24 cellular contexts compared by ENCODE assay signal in genomic region chr1:8360493-8361197, GRCh38.
"Had no signal": no experiment of that assay in that cellular context is flagged by ENCODE, and none has a peak within 500 bp of the region (broad histone marks: within the 10 kb centered on the region; RNA-seq: fewer than 3 reads in every experiment).

No MANE protein-coding gene starts in this region.

- H3K9me3 ChIP-seq: esophagus squamous epithelium, testis, upper lobe of left lung had no signal

- H3K4me3 ChIP-seq: esophagus squamous epithelium, hepatocyte, SK-N-MC, testis, upper lobe of left lung had no signal

- H3K27ac Mint-ChIP-seq: activated CD4-positive, alpha-beta T cell treated with anti-CD3 and anti-CD28 coated beads, Interleukin-2, amount 10 ng/mL, durations not matched to agents 24 days and 14 days; activated CD8-positive, alpha-beta T cell treated with anti-CD3 and anti-CD28 coated beads for 36 hours; activated naive CD4-positive, alpha-beta T cell treated with anti-CD3 and anti-CD28 coated beads, Interleukin-2, amount 10 ng/mL, durations not matched to agents 7 days and 5 days; activated naive CD8-positive, alpha-beta T cell treated with anti-CD3 and anti-CD28 coated beads, Interleukin-2, amount 50 U/mL, for 24 hours; activated T-helper 2 cell treated with anti-CD3 and anti-CD28 coated beads, Interferon-gamma antibody, Interleukin-2, Interleukin-4, amounts not matched to agents 10 μg/mL and 5 μg/mL and 100 μg/mL, durations not matched to agents 14 hours and 24 hours and 36 hours; stimulated activated naive CD8-positive, alpha-beta T cell treated with anti-CD3 and anti-CD28 coated beads, Interleukin-15, Interleukin-2, amounts not matched to agents 100 ng/mL and 50 ng/mL, for 24 hours had no signal

- H3K9me3 Mint-ChIP-seq: activated CD4-positive, alpha-beta T cell treated with anti-CD3 and anti-CD28 coated beads, Interleukin-2, amount 10 ng/mL, durations not matched to agents 24 days and 14 days; activated CD8-positive, alpha-beta T cell treated with anti-CD3 and anti-CD28 coated beads for 36 hours; activated naive CD4-positive, alpha-beta T cell treated with anti-CD3 and anti-CD28 coated beads, Interleukin-2, amount 10 ng/mL, durations not matched to agents 7 days and 5 days; activated naive CD8-positive, alpha-beta T cell treated with anti-CD3 and anti-CD28 coated beads, Interleukin-2, amount 50 U/mL, for 24 hours; activated T-helper 2 cell treated with anti-CD3 and anti-CD28 coated beads, Interferon-gamma antibody, Interleukin-2, Interleukin-4, amounts not matched to agents 10 μg/mL and 5 μg/mL and 100 μg/mL, durations not matched to agents 14 hours and 24 hours and 36 hours; nephron; stimulated activated naive CD8-positive, alpha-beta T cell treated with anti-CD3 and anti-CD28 coated beads, Interleukin-15, Interleukin-2, amounts not matched to agents 100 ng/mL and 50 ng/mL, for 24 hours had no signal

- DNase-seq: activated CD4-positive, alpha-beta T cell treated with anti-CD3 and anti-CD28 coated beads, Interleukin-2, amount 10 ng/mL, durations not matched to agents 24 days and 14 days; activated CD8-positive, alpha-beta T cell treated with anti-CD3 and anti-CD28 coated beads for 36 hours; activated naive CD4-positive, alpha-beta T cell treated with anti-CD3 and anti-CD28 coated beads, Interleukin-2, amount 10 ng/mL, durations not matched to agents 7 days and 5 days; activated naive CD8-positive, alpha-beta T cell treated with anti-CD3 and anti-CD28 coated beads, Interleukin-2, amount 50 U/mL, for 24 hours; activated T-cell treated with anti-CD3 and anti-CD28 coated beads, Interleukin-2, amount 50 U/mL, for 1 hour; anterior cingulate cortex; brain microvascular endothelial cell; cortex of kidney; effector CD4-positive, alpha-beta T cell; esophagus squamous epithelium; mammary epithelial cell; midbrain; nucleus accumbens; stimulated activated CD4-positive, alpha-beta T cell treated with anti-CD3 and anti-CD28 coated beads, Interleukin-12 subunit alpha, Interleukin-12 subunit beta, amount 100 ng/mL, for 4 hours; stimulated activated CD4-positive, alpha-beta T cell treated with anti-CD3 and anti-CD28 coated beads, Interleukin-1b, Interleukin-23, amount 100 ng/mL, for 48 hours; stimulated activated CD8-positive, alpha-beta memory T cell treated with anti-CD3 and anti-CD28 coated beads, Interleukin-4, amount 100 ng/mL, for 48 hours; testis had no signal

- H3K27me3 Mint-ChIP-seq: activated CD4-positive, alpha-beta T cell treated with anti-CD3 and anti-CD28 coated beads, Interleukin-2, amount 10 ng/mL, durations not matched to agents 24 days and 14 days; activated CD8-positive, alpha-beta T cell treated with anti-CD3 and anti-CD28 coated beads for 36 hours; activated naive CD8-positive, alpha-beta T cell treated with anti-CD3 and anti-CD28 coated beads, Interleukin-2, amount 50 U/mL, for 24 hours; stimulated activated naive CD8-positive, alpha-beta T cell treated with anti-CD3 and anti-CD28 coated beads, Interleukin-15, Interleukin-2, amounts not matched to agents 100 ng/mL and 50 ng/mL, for 24 hours had no signal

- H3K4me3 Mint-ChIP-seq: activated CD4-positive, alpha-beta T cell treated with anti-CD3 and anti-CD28 coated beads, Interleukin-2, amount 10 ng/mL, durations not matched to agents 24 days and 14 days; activated CD8-positive, alpha-beta T cell treated with anti-CD3 and anti-CD28 coated beads for 36 hours; activated naive CD4-positive, alpha-beta T cell treated with anti-CD3 and anti-CD28 coated beads, Interleukin-2, amount 10 ng/mL, durations not matched to agents 7 days and 5 days; activated naive CD8-positive, alpha-beta T cell treated with anti-CD3 and anti-CD28 coated beads, Interleukin-2, amount 50 U/mL, for 24 hours; nephron; stimulated activated naive CD8-positive, alpha-beta T cell treated with anti-CD3 and anti-CD28 coated beads, Interleukin-15, Interleukin-2, amounts not matched to agents 100 ng/mL and 50 ng/mL, for 24 hours had no signal

- H3K27me3 ChIP-seq: brain microvascular endothelial cell, esophagus squamous epithelium, hepatocyte, testis, upper lobe of left lung had no signal

- H3K4me1 Mint-ChIP-seq: activated CD4-positive, alpha-beta T cell treated with anti-CD3 and anti-CD28 coated beads, Interleukin-2, amount 10 ng/mL, durations not matched to agents 24 days and 14 days; activated naive CD4-positive, alpha-beta T cell treated with anti-CD3 and anti-CD28 coated beads, Interleukin-2, amount 10 ng/mL, durations not matched to agents 7 days and 5 days; activated naive CD8-positive, alpha-beta T cell treated with anti-CD3 and anti-CD28 coated beads, Interleukin-2, amount 50 U/mL, for 24 hours had no signal

- H3K27ac ChIP-seq: brain microvascular endothelial cell, hepatocyte, SK-N-MC, upper lobe of left lung had no signal

- ATAC-seq: activated CD8-positive, alpha-beta T cell treated with anti-CD3 and anti-CD28 coated beads for 36 hours; activated naive CD8-positive, alpha-beta T cell treated with anti-CD3 and anti-CD28 coated beads, Interleukin-2, amount 50 U/mL, for 24 hours; left colon had no signal
